In genomic region chr12:13062669-13063068, GRCh38 we compare ENCODE assay signal across 20 cellular contexts. TPM values are rescaled to one million over a fixed set of nuclear protein-coding genes. Genes with fewer than 3 reads are reported as not detected.
DNase-seq lines count a peak whose midpoint lies in the region; ATAC-seq, FAIRE-seq and TF ChIP-seq lines count a peak whose summit lies in the region.
"Had no signal": no experiment of that assay in that cellular context is flagged by ENCODE, and none has a peak within 500 bp of the region (broad histone marks: within the 10 kb centered on the region; RNA-seq: fewer than 3 reads in every experiment).

No MANE protein-coding gene starts in this region.

- intact Hi-C loops in pancreas (cut with DNase I), result no loop called here

- no peak for TF ChIP-seq CTCF in pancreas (IDR thresholded peaks at IDR 0.05)

- no peaks in the 10 kb centered on the region for H3K36me3 ChIP-seq in pancreas

- H3K27me3 ChIP-seq in pancreas, result no peaks in the 10 kb centered on the region

- no peak overlapping the region for H3K4me3 Mint-ChIP-seq in activated CD4-positive, alpha-beta T cell treated with anti-CD3 and anti-CD28 coated beads, Interleukin-2, amount 10 ng/mL, durations not matched to agents 7 days and 5 days
- H3K4me3 Mint-ChIP-seq: CD4-positive, alpha-beta T cell; HFFc6 had no signal

- CTCF ChIA-PET in activated CD4-positive, alpha-beta T cell treated with anti-CD3 and anti-CD28 coated beads, Interleukin-2, amount 10 ng/mL, durations not matched to agents 7 days and 5 days (lab: Charles Lee), result interaction anchor here (0.6 kb wide), 1 partner anchor 10 kb away, joined by 3 read pairs; no protein-coding TSS in a partner anchor

- peak; percentile 19 for DNase-seq in Ammon's horn (ENCODE audit: low spot score)
- DNase-seq in medulla oblongata (ENCODE audit: extremely low spot score), result peak; percentile 57
- DNase-seq in pancreas, result peak in 3 of 6 donors; percentile 17 to 58 (median 41)
- DNase-seq in urothelium cell line (ENCODE audit: low spot score), result no peak
- DNase-seq in cerebellar nuclear complex (lab: John Stamatoyannopoulos, UW), result no peak
- no peak for DNase-seq in germinal center (ENCODE audit: low spot score)
- no peak for DNase-seq in activated CD4-positive, alpha-beta T cell treated with anti-CD3 and anti-CD28 coated beads, Interleukin-2, amount 10 ng/mL, durations not matched to agents 7 days and 5 days
- DNase-seq: Caco-2; CD4-positive, alpha-beta T cell; GOT3; H7; HFFc6 had no signal

- peak; percentile 40 to 87 (median 66) for ATAC-seq in pancreas
- ATAC-seq: HCT116 had no signal

- no peaks in the 10 kb centered on the region for H3K36me3 Mint-ChIP-seq in activated CD4-positive, alpha-beta T cell treated with anti-CD3 and anti-CD28 coated beads, Interleukin-2, amount 10 ng/mL, durations not matched to agents 7 days and 5 days (ENCODE audit: low read depth)

- POLR2A ChIA-PET in activated CD4-positive, alpha-beta T cell treated with anti-CD3 and anti-CD28 coated beads, Interleukin-2, amount 10 ng/mL, durations not matched to agents 7 days and 5 days (lab: Charles Lee), result no interaction called here

- 46 to 49% methylated on average over 5 of the region's 5 CpGs for WGBS in pancreas, 2 donors

- H3K4me1 Mint-ChIP-seq in activated CD4-positive, alpha-beta T cell treated with anti-CD3 and anti-CD28 coated beads, Interleukin-2, amount 10 ng/mL, durations not matched to agents 7 days and 5 days, result peaks cover 6% of the 10 kb centered on the region

- H3K27ac Mint-ChIP-seq in activated CD4-positive, alpha-beta T cell treated with anti-CD3 and anti-CD28 coated beads, Interleukin-2, amount 10 ng/mL, durations not matched to agents 7 days and 5 days, result no peak overlapping the region
- H3K27ac Mint-ChIP-seq: CD4-positive, alpha-beta T cell; HFFc6 had no signal

- H3K9me3 ChIP-seq in pancreas, result no peaks in the 10 kb centered on the region
- H3K9me3 ChIP-seq: Caco-2 had no signal

- no peak overlapping the region for H3K27ac ChIP-seq in pancreas
- H3K27ac ChIP-seq: C4-2B, HL-60 had no signal

- no peaks in the 10 kb centered on the region for H3K4me1 ChIP-seq in pancreas

- no peaks in the 10 kb centered on the region for H3K27me3 Mint-ChIP-seq in activated CD4-positive, alpha-beta T cell treated with anti-CD3 and anti-CD28 coated beads, Interleukin-2, amount 10 ng/mL, durations not matched to agents 7 days and 5 days
- H3K27me3 Mint-ChIP-seq: CD4-positive, alpha-beta T cell had no signal

- H3K4me3 ChIP-seq in pancreas, result no peak overlapping the region

- H3K9me3 Mint-ChIP-seq in activated CD4-positive, alpha-beta T cell treated with anti-CD3 and anti-CD28 coated beads, Interleukin-2, amount 10 ng/mL, durations not matched to agents 7 days and 5 days, result no peaks in the 10 kb centered on the region
- H3K9me3 Mint-ChIP-seq: CD4-positive, alpha-beta T cell; HFFc6 had no signal

- FAIRE-seq in pancreas (lab: Jason Lieb, UNC), result no peak
- peak; percentile 35 for FAIRE-seq in urothelium cell line (lab: Jason Lieb, UNC)
- FAIRE-seq: D721Med, G401.6, GM12892, GM18507 had no signal

RNA-seq across cellular contexts. Expression of gene FAM234B, which starts 18.5 kb away (rescaled TPM):
- 1 to 10 TPM; 3.5 to 4.6 (median 4.0) TPM for total RNA-seq in pancreas
- 1 to 10 TPM; 1.1 to 2.3 TPM for polyA plus RNA-seq in pancreas
- total RNA-seq in activated CD4-positive, alpha-beta T cell treated with anti-CD3 and anti-CD28 coated beads, Interleukin-2, amount 10 ng/mL, durations not matched to agents 7 days and 5 days, result 1 to 10 TPM; 3.9 to 4.4 TPM

RNA-seq across cellular contexts. Expression of gene GSG1, which starts 40.8 kb away (rescaled TPM):
- 1 to 10 TPM in 4 of 6 donors, under 1 TPM in 2; 0.75 to 5.4 (median 1.8) TPM for total RNA-seq in pancreas
- polyA plus RNA-seq in pancreas, result 10 to 100 TPM in 1 of 2 donors, 1 to 10 TPM in 1; 3.5 to 11.5 TPM
- not detected for total RNA-seq in activated CD4-positive, alpha-beta T cell treated with anti-CD3 and anti-CD28 coated beads, Interleukin-2, amount 10 ng/mL, durations not matched to agents 7 days and 5 days
- total RNA-seq: Caco-2; CD4-positive, alpha-beta T cell; HT1080 had no signal

Comparison
In these comparisons a context has a peak if more than half of its experiments do, and no peak if none do; other contexts are left out.
1. DNase-seq: peak in Ammon's horn (single experiment) and medulla oblongata (single experiment); none in urothelium cell line (single experiment), cerebellar nuclear complex (0 of 2), germinal center (single experiment) and activated CD4-positive, alpha-beta T cell treated with anti-CD3 and anti-CD28 coated beads, Interleukin-2, amount 10 ng/mL, durations not matched to agents 7 days and 5 days (single experiment).